Comparison of ENCODE assay signal across 8 cellular contexts in genomic region chr18:2717407-2717806, GRCh38.
"Had no signal": no experiment of that assay in that cellular context is flagged by ENCODE, and none has a peak within 500 bp of the region (broad histone marks: within the 10 kb centered on the region; RNA-seq: fewer than 3 reads in every experiment).

No MANE protein-coding gene starts in this region.

- H3K9me3 Mint-ChIP-seq: T-helper 2 cell treated with Interferon-gamma antibody and Interleukin-4, amounts not matched to agents 5 μg/mL and 100 μg/mL, for 36 hours had no signal

- H3K9me3 ChIP-seq: stomach, tibial artery, vagina had no signal

- H3K27ac ChIP-seq: stomach, tibial artery, vagina had no signal

- H3K4me3 Mint-ChIP-seq: T-helper 2 cell treated with Interferon-gamma antibody and Interleukin-4, amounts not matched to agents 5 μg/mL and 100 μg/mL, for 36 hours had no signal

- H3K4me3 ChIP-seq: stomach, tibial artery, vagina had no signal

- DNase-seq: central memory CD4-positive, alpha-beta T cell; mesendoderm; small intestine; stomach; tibial artery had no signal

- H3K27me3 ChIP-seq: stomach, tibial artery, vagina had no signal

- H3K4me1 ChIP-seq: tibial artery had no signal

- ATAC-seq: esophagus mucosa had no signal
